18 cellular contexts compared by ENCODE assay signal in genomic region chr11:86287468-86287796, GRCh38. TPM values are rescaled to one million over a fixed set of nuclear protein-coding genes. Genes with fewer than 3 reads are reported as not detected.
DNase-seq lines count a peak whose midpoint lies in the region; ATAC-seq, FAIRE-seq and TF ChIP-seq lines count a peak whose summit lies in the region.
"Had no signal": no experiment of that assay in that cellular context is flagged by ENCODE, and none has a peak within 500 bp of the region (broad histone marks: within the 10 kb centered on the region; RNA-seq: fewer than 3 reads in every experiment).

No MANE protein-coding gene starts in this region.

- DNase-seq in GM12892 (ENCODE audit: insufficient read length) (no peak), H4 (ENCODE audit: low spot score) (no peak)
- no peak for DNase-seq in activated naive CD8-positive, alpha-beta T cell treated with anti-CD3 and anti-CD28 coated beads, Interleukin-2, amount 50 U/mL, for 24 hours
- DNase-seq in stimulated activated CD4-positive, alpha-beta T cell treated with anti-CD3 and anti-CD28 coated beads, Interleukin-4, amount 100 ng/mL, for 4 hours, result no peak
- no peak for DNase-seq in activated CD8-positive, alpha-beta memory T cell treated with anti-CD3 and anti-CD28 coated beads, Interleukin-2, amount 50 U/mL, for 4 hours
- DNase-seq: activated gamma-delta T cell, lower lobe of right lung, NCI-H1694 treated with DMSO at 0.1 percent for 48 hours, NCI-H510A treated with DMSO at 0.1 percent for 48 hours, posterior cingulate gyrus, SHP77, T-helper 9 cell, upper lobe of right lung had no signal

- no peak for TF ChIP-seq POLR2A in GM12892 (IDR thresholded peaks at IDR 0.05; ENCODE audit: low read depth, low read length)

- H3K27me3 Mint-ChIP-seq in activated naive CD8-positive, alpha-beta T cell treated with anti-CD3 and anti-CD28 coated beads, Interleukin-2, amount 50 U/mL, for 24 hours, result no peaks in the 10 kb centered on the region

- peaks cover 92% of the 10 kb centered on the region for H3K4me1 Mint-ChIP-seq in activated naive CD8-positive, alpha-beta T cell treated with anti-CD3 and anti-CD28 coated beads, Interleukin-2, amount 50 U/mL, for 24 hours

- H3K4me3 Mint-ChIP-seq in activated naive CD8-positive, alpha-beta T cell treated with anti-CD3 and anti-CD28 coated beads, Interleukin-2, amount 50 U/mL, for 24 hours, result peak overlapping the region; percentile 62

- peak; percentile 56 for FAIRE-seq in GM12892 (lab: Jason Lieb, UNC)
- FAIRE-seq: bronchial epithelial cell, HTR-8/SVneo had no signal

- H3K9me3 Mint-ChIP-seq in activated naive CD8-positive, alpha-beta T cell treated with anti-CD3 and anti-CD28 coated beads, Interleukin-2, amount 50 U/mL, for 24 hours, result no peaks in the 10 kb centered on the region

- peak; percentile 9 for ATAC-seq in GM19372 (IDR thresholded peaks at IDR 0.05; ENCODE audit: low read depth, unreplicated experiment)
- ATAC-seq in HG03520 (IDR thresholded peaks at IDR 0.05; ENCODE audit: unreplicated experiment), result peak; percentile 4
- ATAC-seq in activated naive CD8-positive, alpha-beta T cell treated with anti-CD3 and anti-CD28 coated beads, Interleukin-2, amount 50 U/mL, for 24 hours, result no peak
- ATAC-seq in HG03159 (IDR thresholded peaks at IDR 0.05; ENCODE audit: unreplicated experiment), result no peak
- ATAC-seq: lower lobe of right lung, upper lobe of right lung had no signal

- peak overlapping the region; percentile 99 for H3K27ac Mint-ChIP-seq in activated naive CD8-positive, alpha-beta T cell treated with anti-CD3 and anti-CD28 coated beads, Interleukin-2, amount 50 U/mL, for 24 hours

- H3K36me3 Mint-ChIP-seq in activated naive CD8-positive, alpha-beta T cell treated with anti-CD3 and anti-CD28 coated beads, Interleukin-2, amount 50 U/mL, for 24 hours (ENCODE audit: low read depth), result peaks cover 40% of the 10 kb centered on the region

RNA-seq across cellular contexts. Expression of gene HIKESHI, which starts 14.6 kb away (rescaled TPM):
- 58.6 TPM for polyA plus RNA-seq in GM12892 (2012; ENCODE audit: missing spikeins)
- total RNA-seq in H4 (2014; rRNA removed; shearing (Covaris generic)), result 105 and 111 TPM in 2 replicates

RNA-seq across cellular contexts. Expression of gene EED, which starts 42.9 kb away (rescaled TPM):
- polyA plus RNA-seq in GM12892 (2012; ENCODE audit: missing spikeins), result 66.7 TPM
- total RNA-seq in H4 (2014; rRNA removed; shearing (Covaris generic)), result 18.1 and 18.6 TPM in 2 replicates

Comparison
In these comparisons a context has a peak if more than half of its experiments do, and no peak if none do; other contexts are left out.
1. ATAC-seq: peak in GM19372 (single experiment) and HG03520 (single experiment); none in activated naive CD8-positive, alpha-beta T cell treated with anti-CD3 and anti-CD28 coated beads, Interleukin-2, amount 50 U/mL, for 24 hours (single experiment) and HG03159 (single experiment).